In the genomic region with DNA sequence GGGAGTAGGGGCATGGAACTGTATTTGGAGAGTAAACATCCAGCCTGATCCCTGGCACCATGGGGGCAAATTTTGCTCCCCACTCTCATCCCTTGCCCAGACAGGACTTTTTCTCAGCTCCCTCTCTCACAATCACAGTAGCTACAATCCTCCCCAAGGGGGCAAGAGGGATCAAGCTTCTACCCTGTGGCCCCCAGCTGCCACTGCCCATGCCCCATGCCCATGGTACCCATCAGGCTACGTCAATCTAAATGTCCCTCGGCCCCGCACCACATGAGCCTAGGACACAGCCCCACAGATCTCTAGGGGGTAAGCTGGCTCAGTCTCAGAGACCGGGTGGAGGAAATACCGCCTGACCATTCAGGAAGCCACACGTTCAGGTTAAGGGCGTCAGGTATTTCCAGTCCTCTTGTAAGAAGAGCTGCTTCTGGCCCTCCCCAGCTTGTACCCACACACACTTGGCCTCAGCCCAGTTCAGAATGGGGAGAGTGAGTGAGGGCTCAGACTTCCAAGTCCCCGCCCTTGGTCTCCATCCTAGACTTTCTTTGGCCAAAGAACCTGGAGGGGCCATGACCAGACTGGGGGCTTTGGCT, we compare ENCODE assay signal across 2 cellular contexts.
TF ChIP-seq lines count a peak whose summit lies in the region.

No MANE protein-coding gene starts in this region.

TF ChIP-seq in SK-N-SH, 30 proteins besides CTCF, POLR2A, EP300 and RAD21 (continued from another document):
- TF ChIP-seq, protein P1, sequence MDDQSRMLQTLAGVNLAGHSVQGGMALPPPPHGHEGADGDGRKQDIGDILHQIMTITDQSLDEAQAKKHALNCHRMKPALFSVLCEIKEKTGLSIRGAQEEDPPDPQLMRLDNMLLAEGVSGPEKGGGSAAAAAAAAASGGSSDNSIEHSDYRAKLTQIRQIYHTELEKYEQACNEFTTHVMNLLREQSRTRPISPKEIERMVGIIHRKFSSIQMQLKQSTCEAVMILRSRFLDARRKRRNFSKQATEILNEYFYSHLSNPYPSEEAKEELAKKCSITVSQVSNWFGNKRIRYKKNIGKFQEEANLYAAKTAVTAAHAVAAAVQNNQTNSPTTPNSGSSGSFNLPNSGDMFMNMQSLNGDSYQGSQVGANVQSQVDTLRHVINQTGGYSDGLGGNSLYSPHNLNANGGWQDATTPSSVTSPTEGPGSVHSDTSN (IDR thresholded peaks at IDR 0.05): no peak
- TF ChIP-seq TCF12 (IDR thresholded peaks at IDR 0.05): no peak
- TF ChIP-seq, protein P2, sequence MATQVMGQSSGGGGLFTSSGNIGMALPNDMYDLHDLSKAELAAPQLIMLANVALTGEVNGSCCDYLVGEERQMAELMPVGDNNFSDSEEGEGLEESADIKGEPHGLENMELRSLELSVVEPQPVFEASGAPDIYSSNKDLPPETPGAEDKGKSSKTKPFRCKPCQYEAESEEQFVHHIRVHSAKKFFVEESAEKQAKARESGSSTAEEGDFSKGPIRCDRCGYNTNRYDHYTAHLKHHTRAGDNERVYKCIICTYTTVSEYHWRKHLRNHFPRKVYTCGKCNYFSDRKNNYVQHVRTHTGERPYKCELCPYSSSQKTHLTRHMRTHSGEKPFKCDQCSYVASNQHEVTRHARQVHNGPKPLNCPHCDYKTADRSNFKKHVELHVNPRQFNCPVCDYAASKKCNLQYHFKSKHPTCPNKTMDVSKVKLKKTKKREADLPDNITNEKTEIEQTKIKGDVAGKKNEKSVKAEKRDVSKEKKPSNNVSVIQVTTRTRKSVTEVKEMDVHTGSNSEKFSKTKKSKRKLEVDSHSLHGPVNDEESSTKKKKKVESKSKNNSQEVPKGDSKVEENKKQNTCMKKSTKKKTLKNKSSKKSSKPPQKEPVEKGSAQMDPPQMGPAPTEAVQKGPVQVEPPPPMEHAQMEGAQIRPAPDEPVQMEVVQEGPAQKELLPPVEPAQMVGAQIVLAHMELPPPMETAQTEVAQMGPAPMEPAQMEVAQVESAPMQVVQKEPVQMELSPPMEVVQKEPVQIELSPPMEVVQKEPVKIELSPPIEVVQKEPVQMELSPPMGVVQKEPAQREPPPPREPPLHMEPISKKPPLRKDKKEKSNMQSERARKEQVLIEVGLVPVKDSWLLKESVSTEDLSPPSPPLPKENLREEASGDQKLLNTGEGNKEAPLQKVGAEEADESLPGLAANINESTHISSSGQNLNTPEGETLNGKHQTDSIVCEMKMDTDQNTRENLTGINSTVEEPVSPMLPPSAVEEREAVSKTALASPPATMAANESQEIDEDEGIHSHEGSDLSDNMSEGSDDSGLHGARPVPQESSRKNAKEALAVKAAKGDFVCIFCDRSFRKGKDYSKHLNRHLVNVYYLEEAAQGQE (IDR thresholded peaks at IDR 0.05; ENCODE audit: low read depth, low read length): no peak
- TF ChIP-seq, protein P3, sequence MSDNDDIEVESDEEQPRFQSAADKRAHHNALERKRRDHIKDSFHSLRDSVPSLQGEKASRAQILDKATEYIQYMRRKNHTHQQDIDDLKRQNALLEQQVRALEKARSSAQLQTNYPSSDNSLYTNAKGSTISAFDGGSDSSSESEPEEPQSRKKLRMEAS (IDR thresholded peaks at IDR 0.05; ENCODE audit: low read depth): no peak
- TF ChIP-seq, protein P4, sequence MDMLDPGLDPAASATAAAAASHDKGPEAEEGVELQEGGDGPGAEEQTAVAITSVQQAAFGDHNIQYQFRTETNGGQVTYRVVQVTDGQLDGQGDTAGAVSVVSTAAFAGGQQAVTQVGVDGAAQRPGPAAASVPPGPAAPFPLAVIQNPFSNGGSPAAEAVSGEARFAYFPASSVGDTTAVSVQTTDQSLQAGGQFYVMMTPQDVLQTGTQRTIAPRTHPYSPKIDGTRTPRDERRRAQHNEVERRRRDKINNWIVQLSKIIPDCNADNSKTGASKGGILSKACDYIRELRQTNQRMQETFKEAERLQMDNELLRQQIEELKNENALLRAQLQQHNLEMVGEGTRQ (IDR thresholded peaks at IDR 0.05; ENCODE audit: borderline replicate concordance, low read depth, low read length): no peak
- no peak for TF ChIP-seq TEAD4 (IDR thresholded peaks at IDR 0.05; ENCODE audit: borderline replicate concordance, insufficient read depth)

TF ChIP-seq in SK-N-SH treated with all-trans-retinoic acid at 6 μM for 48 hours, 23 proteins besides CTCF, POLR2A, EP300 and RAD21 (continued from another document):
- TF ChIP-seq, protein P5, sequence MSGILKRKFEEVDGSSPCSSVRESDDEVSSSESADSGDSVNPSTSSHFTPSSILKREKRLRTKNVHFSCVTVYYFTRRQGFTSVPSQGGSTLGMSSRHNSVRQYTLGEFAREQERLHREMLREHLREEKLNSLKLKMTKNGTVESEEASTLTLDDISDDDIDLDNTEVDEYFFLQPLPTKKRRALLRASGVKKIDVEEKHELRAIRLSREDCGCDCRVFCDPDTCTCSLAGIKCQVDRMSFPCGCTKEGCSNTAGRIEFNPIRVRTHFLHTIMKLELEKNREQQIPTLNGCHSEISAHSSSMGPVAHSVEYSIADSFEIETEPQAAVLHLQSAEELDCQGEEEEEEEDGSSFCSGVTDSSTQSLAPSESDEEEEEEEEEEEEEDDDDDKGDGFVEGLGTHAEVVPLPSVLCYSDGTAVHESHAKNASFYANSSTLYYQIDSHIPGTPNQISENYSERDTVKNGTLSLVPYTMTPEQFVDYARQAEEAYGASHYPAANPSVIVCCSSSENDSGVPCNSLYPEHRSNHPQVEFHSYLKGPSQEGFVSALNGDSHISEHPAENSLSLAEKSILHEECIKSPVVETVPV (CRISPR knock-in tag; IDR thresholded peaks at IDR 0.05): no peak
- TF ChIP-seq ISL1 (CRISPR knock-in tag; IDR thresholded peaks at IDR 0.05) (no peak), SNAI2 (CRISPR knock-in tag; IDR thresholded peaks at IDR 0.05) (no peak), BACH2 (CRISPR knock-in tag; IDR thresholded peaks at IDR 0.05; ENCODE audit: borderline replicate concordance) (no peak), ZNF565 (CRISPR knock-in tag; conservative IDR thresholded peaks at IDR 0.05; ENCODE audit: low read depth) (no peak), RARB (CRISPR knock-in tag; IDR thresholded peaks at IDR 0.05) (no peak)
